In genomic region chr22:33666249-33666648, GRCh38 we compare ENCODE assay signal across 16 cellular contexts.
A peak's percentile ranks its signal among the peaks of the same experiment; 100 is the strongest.
DNase-seq lines count a peak whose midpoint lies in the region; ATAC-seq and TF ChIP-seq lines count a peak whose summit lies in the region.
"Had no signal": no experiment of that assay in that cellular context is flagged by ENCODE, and none has a peak within 500 bp of the region (broad histone marks: within the 10 kb centered on the region; RNA-seq: fewer than 3 reads in every experiment).

No MANE protein-coding gene starts in this region.

- ATAC-seq in natural killer cell = no peak
- no peak for ATAC-seq in GM19328 (IDR thresholded peaks at IDR 0.05; ENCODE audit: unreplicated experiment)
- ATAC-seq: CD8-positive, alpha-beta T cell; K562 had no signal

- DNase-seq in NCI-H2227 treated with DMSO at 0.1 percent for 48 hours (lab: John Stamatoyannopoulos, UW) = peak; percentile 7
- no peak for DNase-seq in NCI-H2227 (lab: John Stamatoyannopoulos, UW; ENCODE audit: unreplicated experiment)
- DNase-seq in caudate nucleus (lab: John Stamatoyannopoulos, UW) = peak in 1 of 61 donors; percentile 25
- DNase-seq in natural killer cell = no peak
- no peak for DNase-seq in activated effector memory CD4-positive, alpha-beta T cell treated with Interleukin-2 at 50 U/mL for 16 hours
- DNase-seq: BE2C; CD8-positive, alpha-beta T cell; DMS79 treated with DMSO at 0.1 percent for 48 hours; NCI-H2029 treated with DMSO at 0.1 percent for 48 hours; NCI-H524 had no signal

- H3K36me3 ChIP-seq in HUES64 (ENCODE audit: insufficient read depth, low read length) = no peaks in the 10 kb centered on the region
- H3K36me3 ChIP-seq in neuron (ENCODE audit: insufficient read depth, low read length) = no peaks in the 10 kb centered on the region
- H3K36me3 ChIP-seq: BE2C had no signal

- intact Hi-C loops in natural killer cell (cut with micrococcal nuclease) = no loop called here

- no peak overlapping the region for H3K9ac ChIP-seq in HUES64 (ENCODE audit: low read depth, low read length)

- H3K4me3 ChIP-seq in HUES64 (ENCODE audit: low read length) (no peak overlapping the region), neuron (ENCODE audit: low read length) (peak overlapping the region; percentile 4)
- H3K4me3 ChIP-seq: K562 had no signal

- H3K4me1 Mint-ChIP-seq in natural killer cell = no peaks in the 10 kb centered on the region

- H3K27me3 Mint-ChIP-seq in natural killer cell (ENCODE audit: low read depth in 2 of 2) = no peaks in the 10 kb centered on the region

- H3K27me3 ChIP-seq in HUES64 (ENCODE audit: insufficient read depth, low read length) = no peaks in the 10 kb centered on the region
- H3K27me3 ChIP-seq in neuron (ENCODE audit: insufficient read depth, low read length) = no peaks in the 10 kb centered on the region
- H3K27me3 ChIP-seq: BE2C had no signal

- no peak overlapping the region for H3K27ac Mint-ChIP-seq in natural killer cell
- H3K27ac Mint-ChIP-seq: CD8-positive, alpha-beta T cell had no signal

- 84% methylated on average over 3 of the region's 3 CpGs for WGBS in HUES64

- TF ChIP-seq CTCF in natural killer cell (IDR thresholded peaks at IDR 0.05) = no peak

- H3K27ac ChIP-seq in HUES64 (ENCODE audit: low read depth, low read length) (peak overlapping the region; percentile 15; the same call in 1 of the 2 replicates), caudate nucleus (ENCODE audit: low read depth, low read length) (peak overlapping the region; percentile 53)
- H3K27ac ChIP-seq: 22Rv1, HL-60 had no signal

- H3K4me1 ChIP-seq in HUES64 (ENCODE audit: insufficient read depth, low read length) = peaks cover 47% of the 10 kb centered on the region
- peaks cover 31% of the 10 kb centered on the region for H3K4me1 ChIP-seq in neuron (ENCODE audit: insufficient read depth, low read length)
- H3K4me1 ChIP-seq: BE2C had no signal

- H3K9me3 ChIP-seq in HUES64 (ENCODE audit: insufficient read depth, low read depth, low read length) (no peaks in the 10 kb centered on the region), neuron (ENCODE audit: low read length) (no peaks in the 10 kb centered on the region)
- H3K9me3 ChIP-seq: BE2C had no signal

- H2AFZ ChIP-seq in neuron (ENCODE audit: low read depth, low read length) = no peak overlapping the region

- H3K9me3 Mint-ChIP-seq in natural killer cell = peaks cover 4 to 8% of the 10 kb centered on the region in 2 donors
- H3K9me3 Mint-ChIP-seq: CD8-positive, alpha-beta T cell had no signal

- H3K36me3 Mint-ChIP-seq in natural killer cell = no peaks in the 10 kb centered on the region
- H3K36me3 Mint-ChIP-seq: CD8-positive, alpha-beta T cell had no signal

- H3K4me3 Mint-ChIP-seq in natural killer cell = no peak overlapping the region
- H3K4me3 Mint-ChIP-seq: CD8-positive, alpha-beta T cell had no signal
